In the genomic region with DNA sequence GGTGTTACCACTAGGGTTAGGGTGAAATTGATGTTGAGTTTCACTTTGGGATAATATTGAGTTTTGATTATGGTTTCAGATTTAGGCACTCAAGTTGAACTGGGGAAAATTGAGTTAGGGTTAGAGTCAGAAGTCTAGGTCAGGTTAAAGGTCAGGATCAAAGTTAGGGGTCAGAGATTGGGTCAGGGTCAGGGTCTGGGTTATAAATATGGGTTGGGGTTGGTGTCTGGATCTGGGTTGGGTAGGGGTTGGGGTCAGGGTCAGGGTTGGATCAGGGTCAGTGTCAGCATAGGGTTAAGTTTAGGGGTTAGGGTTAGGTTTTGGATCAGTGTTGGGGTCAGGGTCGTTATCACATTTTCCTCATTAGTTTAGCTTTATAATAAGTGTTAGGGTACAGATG, we compare ENCODE assay signal across 34 cellular contexts. TPM values are rescaled to one million over a fixed set of nuclear protein-coding genes. Genes with fewer than 3 reads are reported as not detected.
"Had no signal": no experiment of that assay in that cellular context is flagged by ENCODE, and none has a peak within 500 bp of the region (broad histone marks: within the 10 kb centered on the region; RNA-seq: fewer than 3 reads in every experiment).

No MANE protein-coding gene starts in this region.

- DNase-seq: naive thymus-derived CD8-positive, alpha-beta T cell; nephron progenitor cell; nucleus accumbens; ovary; posterior cingulate gyrus; psoas muscle; right cardiac atrium; spleen; stimulated activated CD4-positive, alpha-beta T cell treated with anti-CD3 and anti-CD28 coated beads, Interleukin-12 subunit alpha, Interleukin-12 subunit beta, amount 100 ng/mL, for 4 hours; stimulated activated CD4-positive, alpha-beta T cell treated with anti-CD3 and anti-CD28 coated beads, Interleukin-1b, Interleukin-23, amount 100 ng/mL, for 48 hours; stimulated activated CD4-positive, alpha-beta T cell treated with anti-CD3 and anti-CD28 coated beads, Interleukin-4, amount 100 ng/mL, for 1 hour; stimulated activated CD4-positive, alpha-beta T cell treated with anti-CD3 and anti-CD28 coated beads, Interleukin-4, amount 100 ng/mL, for 4 hours; stimulated activated CD8-positive, alpha-beta memory T cell treated with anti-CD3 and anti-CD28 coated beads, Interleukin-4, amount 100 ng/mL, for 48 hours; stimulated activated naive CD4-positive, alpha-beta T cell; stimulated activated naive CD8-positive, alpha-beta T cell treated with anti-CD3 and anti-CD28 coated beads, Interleukin-15, amount 100 ng/mL, for 72 hours; stimulated activated naive CD8-positive, alpha-beta T cell treated with anti-CD3 and anti-CD28 coated beads, Interleukin-15, Interleukin-2, amounts not matched to agents 100 U/mL and 50 U/mL, for 24 hours; substantia nigra; testis; tibial artery; transverse colon; upper lobe of right lung; uterus had no signal

- H3K9ac ChIP-seq: parathyroid adenoma had no signal

- ATAC-seq: naive thymus-derived CD8-positive, alpha-beta T cell; natural killer cell treated with Interleukin-12 subunit alpha and Interleukin-12 subunit beta and Interleukin-15 and Interleukin-18, amount 100 ng/mL, for 72 hours; psoas muscle; right cardiac atrium; sciatic nerve; stimulated activated memory B cell treated with anti-CD40 and anti-IgM and Interleukin-4, amounts not matched to agents 10 μg/mL and 1 μg/mL and 100 μg/mL, for 72 hours; stimulated activated naive CD8-positive, alpha-beta T cell treated with anti-CD3 and anti-CD28 coated beads, Interleukin-15, amount 100 ng/mL, for 72 hours; stimulated activated naive CD8-positive, alpha-beta T cell treated with anti-CD3 and anti-CD28 coated beads, Interleukin-15, Interleukin-2, amounts not matched to agents 100 U/mL and 50 U/mL, for 24 hours; upper lobe of right lung had no signal

- H3K79me2 ChIP-seq: parathyroid adenoma had no signal

- H3K27ac ChIP-seq: neutrophil, ovary, parathyroid adenoma, psoas muscle, skin epidermis, spleen, suprapubic skin, testis, tibial artery, transverse colon, upper lobe of right lung, uterus had no signal

- H3K4me1 ChIP-seq: parathyroid adenoma, psoas muscle, spleen, suprapubic skin, testis, tibial artery, transverse colon, upper lobe of right lung, uterus had no signal

- H3K27me3 ChIP-seq: neutrophil, ovary, spleen, suprapubic skin, testis, tibial artery, transverse colon, upper lobe of right lung, uterus had no signal

- H3K4me2 ChIP-seq: smooth muscle cell had no signal

- H3K4me3 ChIP-seq: ovary, psoas muscle, skin epidermis, smooth muscle cell, spleen, suprapubic skin, testis, tibial artery, transverse colon, upper lobe of right lung, uterus had no signal

- H2AFZ ChIP-seq: parathyroid adenoma had no signal

- H3K36me3 ChIP-seq: neutrophil, ovary, suprapubic skin, tibial artery, transverse colon, upper lobe of right lung, uterus had no signal

- H3K9me3 ChIP-seq: neutrophil, ovary, psoas muscle, suprapubic skin, testis, tibial artery, transverse colon, upper lobe of right lung, uterus had no signal

RNA-seq across cellular contexts. Expression of a gene that starts 42.7 kb away (rescaled TPM):
- total RNA-seq: neural crest cell, osteoblast, progenitor cell of endocrine pancreas, renal cortical epithelial cell, sciatic nerve had no signal
- polyA plus RNA-seq: smooth muscle cell had no signal
